Comparison of ENCODE assay signal across 1 cellular context in genomic region chr2:88472811-88473210, GRCh38.
TF ChIP-seq lines count a peak whose summit lies in the region.

No MANE protein-coding gene starts in this region.

TF ChIP-seq in HEK293, 187 proteins besides CTCF, POLR2A, EP300 and RAD21 (continued from another document):
- TF ChIP-seq ZNF692 (tag by site-specific recombination; IDR thresholded peaks at IDR 0.05) (no peak), ZNF426 (tag by site-specific recombination; IDR thresholded peaks at IDR 0.05) (peak; percentile 9; the same call in 1 of the 2 replicates)
